ENCODE assay signal across 11 cellular contexts in the genomic region with DNA sequence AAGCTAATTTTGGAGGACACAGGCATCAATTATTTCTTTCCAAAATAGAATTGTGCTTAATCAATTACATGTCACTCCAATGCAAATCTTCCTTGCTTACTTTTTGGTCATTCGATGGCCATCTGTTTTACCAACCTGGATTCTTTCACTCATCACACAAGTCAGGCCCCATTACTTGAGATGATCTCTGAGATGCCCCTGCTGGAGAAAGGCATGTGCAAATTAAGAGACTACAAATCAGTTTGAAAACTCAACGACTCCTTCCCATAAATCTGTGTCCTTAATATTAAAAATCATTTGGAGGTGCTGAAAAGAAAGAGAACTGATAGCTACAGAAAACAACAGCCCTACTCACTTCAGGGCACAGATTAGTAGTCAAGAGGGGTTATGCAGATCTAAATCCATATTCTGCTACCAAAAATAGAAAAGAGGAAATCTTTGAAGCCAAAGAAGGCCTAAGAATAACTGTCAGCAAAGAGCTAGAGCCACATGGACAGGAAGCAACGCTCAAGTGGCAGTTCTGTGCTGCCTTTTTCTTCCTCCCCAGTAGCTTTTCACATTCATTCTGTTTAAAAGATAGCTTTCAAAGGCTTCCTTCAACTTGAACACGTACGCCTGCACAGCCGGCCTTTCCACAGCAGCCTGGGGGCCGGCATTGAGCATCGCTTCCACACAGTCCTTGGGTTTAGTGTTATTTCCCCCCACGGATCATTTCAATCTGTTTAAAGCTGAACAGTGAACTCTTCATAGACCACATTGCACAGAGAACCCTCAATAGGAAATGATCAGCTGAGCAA.
A peak's percentile ranks its signal among the peaks of the same experiment; 100 is the strongest.
DNase-seq lines count a peak whose midpoint lies in the region; ATAC-seq and TF ChIP-seq lines count a peak whose summit lies in the region.
"Had no signal": no experiment of that assay in that cellular context is flagged by ENCODE, and none has a peak within 500 bp of the region (broad histone marks: within the 10 kb centered on the region; RNA-seq: fewer than 3 reads in every experiment).

No MANE protein-coding gene starts in this region.

- no peak overlapping the region for H3K4me3 ChIP-seq in fibroblast of villous mesenchyme (ENCODE audit: low read depth, low read length)
- H3K4me3 ChIP-seq: A549 had no signal

- DNase-seq in activated CD4-positive, alpha-beta T cell treated with anti-CD3 and anti-CD28 coated beads for 48 hours, result peak; percentile 7
- no peak for DNase-seq in activated CD4-positive, alpha-beta T cell treated with anti-CD3 and anti-CD28 coated beads for 1 hour
- DNase-seq in SIG-M5 treated with dmso at 0.1 percent for 504 hours (lab: John Stamatoyannopoulos, UW; ENCODE audit: unreplicated experiment) (peak; percentile 87), fibroblast of villous mesenchyme (ENCODE audit: low read depth) (peak; percentile 18), sciatic nerve (ENCODE audit: low spot score) (no peak), NCI-H2171 (lab: John Stamatoyannopoulos, UW) (no peak), NCI-H1105 treated with DMSO at 0.1 percent for 48 hours (lab: John Stamatoyannopoulos, UW) (no peak)
- DNase-seq: dermis blood vessel endothelial cell, NCI-H510A treated with DMSO at 0.1 percent for 48 hours had no signal

- TF ChIP-seq CTCF in fibroblast of villous mesenchyme (IDR thresholded peaks at IDR 0.05; ENCODE audit: insufficient read depth, low read depth, low read length), result no peak

- ATAC-seq in sciatic nerve, result peak; percentile 55
- no peak for ATAC-seq in GM18519 (IDR thresholded peaks at IDR 0.05; ENCODE audit: low FRiP score, unreplicated experiment)
- ATAC-seq: A549 had no signal

- intact Hi-C loops in sciatic nerve (cut with DNase I), result no loop called here

Comparison
In these comparisons a context has a peak if more than half of its experiments do, and no peak if none do; other contexts are left out.
1. DNase-seq: peak in activated CD4-positive, alpha-beta T cell treated with anti-CD3 and anti-CD28 coated beads for 48 hours (single experiment), SIG-M5 treated with dmso at 0.1 percent for 504 hours (single experiment) and fibroblast of villous mesenchyme (single experiment); none in activated CD4-positive, alpha-beta T cell treated with anti-CD3 and anti-CD28 coated beads for 1 hour (single experiment), sciatic nerve (single experiment), NCI-H2171 (single experiment) and NCI-H1105 treated with DMSO at 0.1 percent for 48 hours (single experiment).